ENCODE assay signal across 8 cellular contexts in genomic region chr1:121395718-121396201, GRCh38.
A peak's percentile ranks its signal among the peaks of the same experiment; 100 is the strongest.
DNase-seq lines count a peak whose midpoint lies in the region; ATAC-seq and TF ChIP-seq lines count a peak whose summit lies in the region.
"Not testable (repeated sequence)": the region's sequence is repeated elsewhere in the genome, so short reads cannot be mapped to it uniquely, and the experiment has no call there.

No MANE protein-coding gene starts in this region.

- not testable (repeated sequence) for DNase-seq in CD14-positive monocyte (ENCODE audit: low spot score); RWPE2 (ENCODE audit: low spot score); activated T-cell treated with anti-CD3 and anti-CD28 coated beads, Interleukin-2, amount 50 U/mL, for 4 hours; chondrocyte (ENCODE audit: low spot score)
- DNase-seq in heart left ventricle = peak; percentile 12 to 47 (median 25)
- peak in 2 of 9 donors; percentile 1 to 3 for DNase-seq in naive thymus-derived CD4-positive, alpha-beta T cell

- TF ChIP-seq CTCF in CD14-positive monocyte (IDR thresholded peaks at IDR 0.05); KMS-11 (conservative IDR thresholded peaks at IDR 0.05; ENCODE audit: low read depth, low read length); RWPE2 (IDR thresholded peaks at IDR 0.05; ENCODE audit: poor library complexity, severe bottlenecking); chondrocyte (IDR thresholded peaks at IDR 0.05); heart left ventricle (IDR thresholded peaks at IDR 0.05): not testable (repeated sequence)

- H3K4me3 Mint-ChIP-seq in CD14-positive monocyte (peak overlapping the region; percentile 87 to 98), chondrocyte (ENCODE audit: unreplicated experiment) (peak overlapping the region; percentile 71)
- peak overlapping the region; percentile 78 for H3K4me3 Mint-ChIP-seq in activated T-cell treated with anti-CD3 and anti-CD28 coated beads, Interleukin-2, amount 50 U/mL, for 4 hours
- H3K4me3 Mint-ChIP-seq in naive thymus-derived CD4-positive, alpha-beta T cell = peak overlapping the region; percentile 65 to 87 (median 80)
- peak overlapping the region; percentile 47 for H3K4me3 Mint-ChIP-seq in stimulated activated naive CD8-positive, alpha-beta T cell treated with anti-CD3 and anti-CD28 coated beads, Interleukin-15, Interleukin-2, amounts not matched to agents 100 ng/mL and 50 ng/mL, for 24 hours

- H3K27me3 ChIP-seq in KMS-11 (ENCODE audit: insufficient read depth, low read depth) = peaks cover 13% of the 10 kb centered on the region
- not testable (repeated sequence) for H3K27me3 ChIP-seq in RWPE2 (ENCODE audit: insufficient read depth, poor library complexity, severe bottlenecking); heart left ventricle; naive thymus-derived CD4-positive, alpha-beta T cell (ENCODE audit: control insufficient read depth in 2 of 2, insufficient read depth in 2 of 2, low read length in 2 of 2)

- not testable (repeated sequence) for H2AFZ ChIP-seq in KMS-11 (ENCODE audit: low read depth)

- TF ChIP-seq POLR2A in heart left ventricle (IDR thresholded peaks at IDR 0.05) = not testable (repeated sequence)

- H3K36me3 Mint-ChIP-seq in CD14-positive monocyte = peaks cover 8 to 12% of the 10 kb centered on the region in 2 donors
- not testable (repeated sequence) for H3K36me3 Mint-ChIP-seq in activated T-cell treated with anti-CD3 and anti-CD28 coated beads, Interleukin-2, amount 50 U/mL, for 4 hours (ENCODE audit: insufficient read depth); chondrocyte (ENCODE audit: low read depth); stimulated activated naive CD8-positive, alpha-beta T cell treated with anti-CD3 and anti-CD28 coated beads, Interleukin-15, Interleukin-2, amounts not matched to agents 100 ng/mL and 50 ng/mL, for 24 hours (ENCODE audit: low read depth)
- H3K36me3 Mint-ChIP-seq in naive thymus-derived CD4-positive, alpha-beta T cell = peaks cover 10 to 14% (median 10%) of the 10 kb centered on the region in 5 donors

- H3K27ac ChIP-seq in KMS-11; RWPE2 (ENCODE audit: poor library complexity, severe bottlenecking); naive thymus-derived CD4-positive, alpha-beta T cell (ENCODE audit: low read depth, low read length): not testable (repeated sequence)
- H3K27ac ChIP-seq in heart left ventricle = peak overlapping the region in 1 of 12 donors; percentile 69

- not testable (repeated sequence) for ATAC-seq in RWPE2 (ENCODE audit: low read depth); activated T-cell treated with anti-CD3 and anti-CD28 coated beads, Interleukin-2, amount 50 U/mL, for 4 hours; heart left ventricle; naive thymus-derived CD4-positive, alpha-beta T cell

- not testable (repeated sequence) for H3K9ac ChIP-seq in KMS-11

- H3K4me3 ChIP-seq in KMS-11 (IDR thresholded peaks at IDR 0.05; ENCODE audit: insufficient read depth, low read depth, low read length); naive thymus-derived CD4-positive, alpha-beta T cell (ENCODE audit: low read length): not testable (repeated sequence)
- H3K4me3 ChIP-seq in RWPE2 (ENCODE audit: severe bottlenecking) (peak overlapping the region; percentile 10), heart left ventricle (peak overlapping the region in 11 of 12 donors; percentile 41 to 69 (median 58))

- H3K36me3 ChIP-seq in KMS-11 (ENCODE audit: insufficient read depth); RWPE2 (ENCODE audit: low read depth); heart left ventricle; naive thymus-derived CD4-positive, alpha-beta T cell (ENCODE audit: control insufficient read depth in 2 of 3, insufficient read depth in 3 of 3, low read length in 3 of 3): not testable (repeated sequence)

- H3K27me3 Mint-ChIP-seq in CD14-positive monocyte (ENCODE audit: low read depth in 3 of 3) = peaks cover 14 to 25% (median 19%) of the 10 kb centered on the region in 3 donors
- H3K27me3 Mint-ChIP-seq in activated T-cell treated with anti-CD3 and anti-CD28 coated beads, Interleukin-2, amount 50 U/mL, for 4 hours (ENCODE audit: low read depth) = peaks cover 15% of the 10 kb centered on the region
- H3K27me3 Mint-ChIP-seq in chondrocyte (ENCODE audit: low read depth) = not testable (repeated sequence)
- peaks cover 6 to 16% (median 10%) of the 10 kb centered on the region in 5 donors for H3K27me3 Mint-ChIP-seq in naive thymus-derived CD4-positive, alpha-beta T cell
- H3K27me3 Mint-ChIP-seq in stimulated activated naive CD8-positive, alpha-beta T cell treated with anti-CD3 and anti-CD28 coated beads, Interleukin-15, Interleukin-2, amounts not matched to agents 100 ng/mL and 50 ng/mL, for 24 hours = peaks cover 10% of the 10 kb centered on the region

- H3K4me2 ChIP-seq in KMS-11 = peak overlapping the region; percentile 21; the same call in 1 of the 2 replicates

- H3K9me3 Mint-ChIP-seq in CD14-positive monocyte = peaks cover 9 to 26% (median 17%) of the 10 kb centered on the region in 7 donors
- not testable (repeated sequence) for H3K9me3 Mint-ChIP-seq in activated T-cell treated with anti-CD3 and anti-CD28 coated beads, Interleukin-2, amount 50 U/mL, for 4 hours; chondrocyte (ENCODE audit: low read depth); stimulated activated naive CD8-positive, alpha-beta T cell treated with anti-CD3 and anti-CD28 coated beads, Interleukin-15, Interleukin-2, amounts not matched to agents 100 ng/mL and 50 ng/mL, for 24 hours
- peaks cover 9 to 14% (median 10%) of the 10 kb centered on the region in 11 donors for H3K9me3 Mint-ChIP-seq in naive thymus-derived CD4-positive, alpha-beta T cell

- WGBS in heart left ventricle, 4 donors = 3 to 5% (median 4%) methylated on average over 26 to 38 of the region's 38 CpGs

- H3K4me1 Mint-ChIP-seq in CD14-positive monocyte; activated T-cell treated with anti-CD3 and anti-CD28 coated beads, Interleukin-2, amount 50 U/mL, for 4 hours (ENCODE audit: low read depth); chondrocyte (ENCODE audit: low read depth); stimulated activated naive CD8-positive, alpha-beta T cell treated with anti-CD3 and anti-CD28 coated beads, Interleukin-15, Interleukin-2, amounts not matched to agents 100 ng/mL and 50 ng/mL, for 24 hours (ENCODE audit: low read depth): not testable (repeated sequence)
- H3K4me1 Mint-ChIP-seq in naive thymus-derived CD4-positive, alpha-beta T cell = peaks cover 5 to 15% (median 10%) of the 10 kb centered on the region in 7 donors

- intact Hi-C loops in CD14-positive monocyte (cut with micrococcal nuclease); heart left ventricle (cut with DNase I); naive thymus-derived CD4-positive, alpha-beta T cell (cut with micrococcal nuclease): not testable (repeated sequence)

- not testable (repeated sequence) for H4K20me1 ChIP-seq in KMS-11 (ENCODE audit: insufficient read depth)

- not testable (repeated sequence) for H3K4me1 ChIP-seq in KMS-11 (ENCODE audit: low read depth, poor library complexity, severe bottlenecking); RWPE2 (ENCODE audit: insufficient read depth, poor library complexity, severe bottlenecking); heart left ventricle; naive thymus-derived CD4-positive, alpha-beta T cell (ENCODE audit: control insufficient read depth in 2 of 2, insufficient read depth in 2 of 2, low read length in 2 of 2)

- H3K79me2 ChIP-seq in KMS-11 (ENCODE audit: insufficient read depth, low read depth) = not testable (repeated sequence)

- POLR2A ChIA-PET in naive thymus-derived CD4-positive, alpha-beta T cell (lab: Charles Lee) = not testable (repeated sequence)

- H3K27ac Mint-ChIP-seq in CD14-positive monocyte (peak overlapping the region in 1 of 7 donors; percentile 13), chondrocyte (ENCODE audit: unreplicated experiment) (peak overlapping the region; percentile 32)
- H3K27ac Mint-ChIP-seq in naive thymus-derived CD4-positive, alpha-beta T cell; stimulated activated naive CD8-positive, alpha-beta T cell treated with anti-CD3 and anti-CD28 coated beads, Interleukin-15, Interleukin-2, amounts not matched to agents 100 ng/mL and 50 ng/mL, for 24 hours: not testable (repeated sequence)

- CTCF ChIA-PET in naive thymus-derived CD4-positive, alpha-beta T cell (lab: Charles Lee) = not testable (repeated sequence)

- H3K9me3 ChIP-seq in RWPE2 (ENCODE audit: severe bottlenecking); heart left ventricle; naive thymus-derived CD4-positive, alpha-beta T cell (ENCODE audit: control insufficient read depth in 2 of 3, low read length in 3 of 3): not testable (repeated sequence)
